In the genomic region with DNA sequence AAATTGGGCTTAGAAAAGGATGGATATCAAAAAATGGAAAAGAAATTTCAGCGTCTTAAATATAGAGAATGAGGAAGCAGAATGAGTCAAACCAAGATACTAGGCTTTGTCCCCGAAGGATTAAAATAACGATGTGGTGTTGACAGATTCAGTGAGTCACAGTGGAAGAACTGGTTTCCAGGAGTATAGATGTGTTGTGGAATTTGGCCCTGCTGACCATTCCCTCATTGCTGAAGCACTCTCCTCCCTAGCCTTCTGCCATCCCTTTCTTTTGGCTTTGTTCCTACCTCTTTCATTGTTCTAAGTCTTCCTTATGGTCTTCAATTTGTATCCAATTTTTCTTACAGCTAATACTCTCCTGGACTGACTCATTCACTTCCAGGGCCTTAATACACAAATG, we compare ENCODE assay signal across 14 cellular contexts. TPM values are rescaled to one million over a fixed set of nuclear protein-coding genes. Genes with fewer than 3 reads are reported as not detected.
DNase-seq lines count a peak whose midpoint lies in the region; ATAC-seq, FAIRE-seq and TF ChIP-seq lines count a peak whose summit lies in the region.
"Had no signal": no experiment of that assay in that cellular context is flagged by ENCODE, and none has a peak within 500 bp of the region (broad histone marks: within the 10 kb centered on the region; RNA-seq: fewer than 3 reads in every experiment).

No MANE protein-coding gene starts in this region.

- no peaks in the 10 kb centered on the region for H3K36me3 ChIP-seq in left ventricle myocardium inferior
- H3K36me3 ChIP-seq in brain microvascular endothelial cell (replicated peaks) = no peaks in the 10 kb centered on the region
- no peaks in the 10 kb centered on the region for H3K36me3 ChIP-seq in keratinocyte (ENCODE audit: control insufficient read depth in 2 of 2, extremely low read depth in 1 of 2, insufficient read depth in 2 of 2, low read length in 2 of 2)
- H3K36me3 ChIP-seq: esophagus squamous epithelium, neutrophil had no signal

- H3K27me3 ChIP-seq in left ventricle myocardium inferior (ENCODE audit: low read depth) (peaks cover 6% of the 10 kb centered on the region), brain microvascular endothelial cell (replicated peaks) (no peaks in the 10 kb centered on the region), keratinocyte (ENCODE audit: control insufficient read depth, extremely low read depth, insufficient read depth, low read length) (no peaks in the 10 kb centered on the region)
- H3K27me3 ChIP-seq: esophagus squamous epithelium, neutrophil had no signal

- H3K27ac Mint-ChIP-seq in activated T-cell treated with anti-CD3 and anti-CD28 coated beads, Interleukin-2, amount 50 U/mL, for 72 hours = no peak overlapping the region

- in situ Hi-C loops in brain microvascular endothelial cell (cut with HindIII; ENCODE audit: low pct_ligation_motif_present, low sequenced_read_pairs) = no loop called here
- in situ Hi-C loops in GM13977 (cut with MboI; ENCODE audit: low pct_unique_long_range_greater_than_20kb, low sequenced_read_pairs, unreplicated experiment) = no loop called here

- peak overlapping the region; percentile 8 for H3K4me2 ChIP-seq in keratinocyte (ENCODE audit: control insufficient read depth, extremely low read depth, insufficient read depth, low read depth, low read length)

- H3K79me2 ChIP-seq in keratinocyte (ENCODE audit: control insufficient read depth, insufficient read depth, low read length) = no peaks in the 10 kb centered on the region

- TF ChIP-seq CTCF in left ventricle myocardium inferior (IDR thresholded peaks at IDR 0.05; ENCODE audit: borderline replicate concordance) = no peak
- no peak for TF ChIP-seq CTCF in brain microvascular endothelial cell (IDR thresholded peaks at IDR 0.05; ENCODE audit: low read depth, low read length, missing control alignments)
- TF ChIP-seq CTCF in keratinocyte (optimal IDR thresholded peaks at IDR 0.05 in 1 of 3, IDR thresholded peaks at IDR 0.05 in 1 of 3, conservative IDR thresholded peaks at IDR 0.05 in 1 of 3; ENCODE audit: extremely low read depth in 1 of 3, insufficient read depth in 2 of 3, low read length in 3 of 3) = no peak
- TF ChIP-seq CTCF in GM13977 (IDR thresholded peaks at IDR 0.05; ENCODE audit: extremely low read depth, insufficient read depth, missing control alignments) = no peak

- intact Hi-C loops in Right ventricle myocardium inferior (cut with DNase I) = no loop called here
- intact Hi-C loops in left ventricle myocardium inferior (cut with micrococcal nuclease) = no loop called here

- H3K4me1 Mint-ChIP-seq in activated T-cell treated with anti-CD3 and anti-CD28 coated beads, Interleukin-2, amount 50 U/mL, for 72 hours (ENCODE audit: low read depth) = no peaks in the 10 kb centered on the region

- no peak overlapping the region for H2AFZ ChIP-seq in keratinocyte (ENCODE audit: control insufficient read depth, low read length)

- H3K9ac ChIP-seq in keratinocyte (ENCODE audit: control insufficient read depth, extremely low read depth, insufficient read depth, low read length) = no peak overlapping the region

- H3K36me3 Mint-ChIP-seq in activated T-cell treated with anti-CD3 and anti-CD28 coated beads, Interleukin-2, amount 50 U/mL, for 72 hours (ENCODE audit: insufficient read depth in 2 of 2) = peaks cover 1 to 2% of the 10 kb centered on the region in 2 donors

- H3K4me3 Mint-ChIP-seq in activated T-cell treated with anti-CD3 and anti-CD28 coated beads, Interleukin-2, amount 50 U/mL, for 72 hours = no peak overlapping the region

- no peaks in the 10 kb centered on the region for H4K20me1 ChIP-seq in keratinocyte (ENCODE audit: control insufficient read depth, extremely low read depth, insufficient read depth, low read length)

- H3K9me3 ChIP-seq in left ventricle myocardium inferior (replicated peaks) (peaks cover 19% of the 10 kb centered on the region), keratinocyte (ENCODE audit: control insufficient read depth, low read depth, low read length) (no peaks in the 10 kb centered on the region)
- H3K9me3 ChIP-seq: neutrophil had no signal

- H3K4me1 ChIP-seq in left ventricle myocardium inferior (no peaks in the 10 kb centered on the region), keratinocyte (ENCODE audit: control insufficient read depth, extremely low read depth, insufficient read depth, low read length) (peaks cover 3% of the 10 kb centered on the region)

- peak; percentile 90 for FAIRE-seq in keratinocyte (lab: Jason Lieb, UNC)
- FAIRE-seq: GM12878 had no signal

- H3K27ac ChIP-seq in left ventricle myocardium inferior (replicated peaks) = no peak overlapping the region
- no peak overlapping the region for H3K27ac ChIP-seq in brain microvascular endothelial cell
- no peak overlapping the region for H3K27ac ChIP-seq in keratinocyte (ENCODE audit: control insufficient read depth, insufficient read depth, low read length)
- H3K27ac ChIP-seq: neutrophil had no signal

- ATAC-seq in Right ventricle myocardium inferior = peak; percentile 62
- no peak for ATAC-seq in activated T-cell treated with anti-CD3 and anti-CD28 coated beads, Interleukin-2, amount 50 U/mL, for 72 hours (replicated peaks in 1 of 2)
- ATAC-seq: GM12878 had no signal

- H3K9me3 Mint-ChIP-seq in activated T-cell treated with anti-CD3 and anti-CD28 coated beads, Interleukin-2, amount 50 U/mL, for 72 hours = peaks cover 6 to 10% of the 10 kb centered on the region in 2 donors

- dilution Hi-C loops in keratinocyte (cut with MboI; ENCODE audit: extremely low pct_ligation_motif_present, low sequenced_read_pairs) = no loop called here

- H3K4me3 ChIP-seq in left ventricle myocardium inferior (no peak overlapping the region), brain microvascular endothelial cell (ENCODE audit: low read depth, low read length) (no peak overlapping the region), keratinocyte (ENCODE audit: control insufficient read depth in 2 of 3, extremely low read depth in 1 of 3, insufficient read depth in 2 of 3, low read depth in 1 of 3, low read length in 3 of 3) (no peak overlapping the region)
- H3K4me3 ChIP-seq: esophagus squamous epithelium, GM12878 had no signal

- no peak for DNase-seq in Right ventricle myocardium inferior (ENCODE audit: missing footprints)
- DNase-seq in left ventricle myocardium inferior = no peak
- peak; percentile 94 for DNase-seq in brain microvascular endothelial cell
- no peak for DNase-seq in keratinocyte (ENCODE audit: low read depth, low spot score)
- peak; percentile 53 for DNase-seq in ureter (ENCODE audit: low spot score)
- no peak for DNase-seq in NOMO-1 treated with dmso at 0.1 percent for 144 hours (lab: John Stamatoyannopoulos, UW; ENCODE audit: unreplicated experiment)
- DNase-seq in activated T-cell treated with anti-CD3 and anti-CD28 coated beads, Interleukin-2, amount 50 U/mL, for 72 hours = no peak
- DNase-seq in GM13977 (ENCODE audit: low spot score) = no peak
- DNase-seq: 8988T; activated T-cell treated with anti-CD3 and anti-CD28 coated beads, Interleukin-2, amount 50 U/mL, for 1 hour; esophagus squamous epithelium; NCI-H1105 treated with DMSO at 0.1 percent for 48 hours had no signal

- peaks cover 5% of the 10 kb centered on the region for H3K27me3 Mint-ChIP-seq in activated T-cell treated with anti-CD3 and anti-CD28 coated beads, Interleukin-2, amount 50 U/mL, for 72 hours (ENCODE audit: low read depth)

- H3K9me1 ChIP-seq in keratinocyte (ENCODE audit: control insufficient read depth, extremely low read depth, insufficient read depth, low read length) = no peaks in the 10 kb centered on the region

RNA-seq across cellular contexts. Expression of a gene that starts 23.1 kb away (rescaled TPM):
- total RNA-seq in Right ventricle myocardium inferior (48.4 TPM), left ventricle myocardium inferior (53.2 TPM), ureter (59.3 TPM)
- 14.4 to 17.8 TPM (median 16.0 TPM) in 3 replicates for polyA plus RNA-seq in keratinocyte
- 22.7 TPM for polyA plus RNA-seq in keratinocyte (2011; ENCODE audit: low read depth)
- polyA plus RNA-seq in keratinocyte (2011; cell fraction: cytosol; rRNA removed) = 12.7 and 22.4 TPM in 2 replicates
- 14.7 and 18.1 TPM in 2 replicates for polyA plus RNA-seq in keratinocyte (2011; cell fraction: nucleus; rRNA removed)
- 14.3 and 14.5 TPM in 2 replicates for polyA plus RNA-seq in keratinocyte (2012; ENCODE audit: low replicate concordance)
- polyA minus RNA-seq in keratinocyte = 8.4 to 55.9 TPM (median 40.1 TPM) in 3 replicates
- 20.5 TPM for polyA minus RNA-seq in keratinocyte (2011; cell fraction: cytosol; rRNA and poly(A)+ RNA removed)
- 31.8 and 65.9 TPM in 2 replicates for polyA minus RNA-seq in keratinocyte (2011; cell fraction: nucleus; rRNA and poly(A)+ RNA removed)
- total RNA-seq in activated T-cell treated with anti-CD3 and anti-CD28 coated beads, Interleukin-2, amount 50 U/mL, for 72 hours = 10 to 100 TPM; 37.4 to 37.6 TPM

Comparison
In these comparisons a context has a peak if more than half of its experiments do, and no peak if none do; other contexts are left out.
1. DNase-seq: peak in brain microvascular endothelial cell (single experiment) and ureter (single experiment); none in Right ventricle myocardium inferior (single experiment), left ventricle myocardium inferior (single experiment), keratinocyte (single experiment), NOMO-1 treated with dmso at 0.1 percent for 144 hours (single experiment), activated T-cell treated with anti-CD3 and anti-CD28 coated beads, Interleukin-2, amount 50 U/mL, for 72 hours (0 of 2) and GM13977 (single experiment).